ENCODE assay signal across 8 cellular contexts in the genomic region with DNA sequence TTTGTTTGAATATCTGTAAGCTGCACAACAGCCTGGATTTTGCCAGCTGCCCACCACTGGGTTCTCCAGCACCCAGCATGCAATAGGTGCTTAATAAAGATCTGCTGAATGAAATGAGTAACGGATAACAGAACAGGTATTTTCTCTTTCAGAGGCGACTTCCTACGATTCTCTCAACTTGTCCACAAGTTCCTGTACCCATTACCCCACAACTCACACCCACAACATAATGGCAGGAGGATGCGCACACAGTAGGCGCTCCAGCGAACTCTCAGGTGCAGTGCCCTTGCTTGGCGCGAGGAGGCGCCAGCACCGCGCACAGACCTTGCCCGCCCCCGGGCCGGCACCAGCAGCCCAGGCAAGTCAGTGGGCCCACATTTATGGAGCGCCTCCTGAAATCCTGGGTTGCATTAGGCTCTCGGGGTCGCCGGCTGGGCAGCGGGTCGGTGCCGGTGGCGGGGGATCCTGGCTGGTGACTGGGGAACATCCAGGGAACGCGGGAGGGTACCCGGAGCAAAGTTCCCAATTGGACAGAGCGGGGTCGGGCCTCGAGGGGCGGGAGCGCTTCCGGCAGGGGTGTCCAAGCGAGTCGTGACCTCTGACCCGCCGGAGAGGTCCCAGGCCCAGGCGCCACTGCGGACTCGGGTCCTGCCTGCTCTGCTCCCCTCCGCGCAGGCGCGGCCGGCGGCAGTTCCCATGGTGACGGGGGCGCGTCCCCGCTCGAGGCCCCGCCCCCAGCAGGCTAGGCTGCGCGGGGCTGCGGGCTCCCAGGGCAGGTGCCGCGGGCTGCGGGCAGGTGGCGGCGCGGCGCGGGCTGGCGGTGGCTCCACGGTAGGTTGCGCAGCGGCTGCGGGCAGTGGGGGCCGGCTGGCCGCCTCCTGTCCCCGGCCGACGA. TPM values are rescaled to one million over a fixed set of nuclear protein-coding genes. Genes with fewer than 3 reads are reported as not detected.
DNase-seq lines count a peak whose midpoint lies in the region; ATAC-seq and TF ChIP-seq lines count a peak whose summit lies in the region.

Gene KIAA1671 (plus strand): TSS at position 775 of the 895 bp plus-strand sequence. CDS start 75,284 bp downstream, outside the sequence.

- CTCF ChIA-PET in activated CD4-positive, alpha-beta memory T cell treated with anti-CD3 and anti-CD28 coated beads for 36 hours (lab: Charles Lee): interaction anchor here (0.9 to 11.0 kb wide), 11 partner anchors 11 to 129 kb away, joined by 3 to 210 read pairs (median 4); no protein-coding TSS in a partner anchor

- POLR2A ChIA-PET in activated CD4-positive, alpha-beta memory T cell treated with anti-CD3 and anti-CD28 coated beads for 36 hours (lab: Charles Lee): no interaction called here

- peak; percentile 81 for TF ChIP-seq POLR2A in right lobe of liver (IDR thresholded peaks at IDR 0.05)

- WGBS in right lobe of liver (ENCODE audit: insufficient coverage, low coverage, low lambda C conversion rate, missing lambda C conversion rate): 7% methylated on average over 11 of the region's 71 CpGs

- H3K27me3 Mint-ChIP-seq in activated CD4-positive, alpha-beta memory T cell treated with anti-CD3 and anti-CD28 coated beads for 36 hours: peaks cover 49% of the 10 kb centered on the region

- H3K9me3 Mint-ChIP-seq in activated CD4-positive, alpha-beta memory T cell treated with anti-CD3 and anti-CD28 coated beads for 36 hours: no peaks in the 10 kb centered on the region

- H3K27me3 ChIP-seq in GM06990 (replicated peaks; ENCODE audit: control insufficient read depth, insufficient read depth, low read length) (no peaks in the 10 kb centered on the region; the same call in none of the 2 replicates), dorsolateral prefrontal cortex (peaks cover 0 to 8% (median 0%) of the 10 kb centered on the region in 45 donors), right lobe of liver (no peaks in the 10 kb centered on the region)

- TF ChIP-seq CTCF in GM06990 (IDR thresholded peaks at IDR 0.05; ENCODE audit: insufficient read depth, low read length, poor library complexity, severe bottlenecking): peak; percentile 88
- TF ChIP-seq CTCF in dorsolateral prefrontal cortex (IDR thresholded peaks at IDR 0.05 in 54 of 56, conservative IDR thresholded peaks at IDR 0.05 in 2 of 56; ENCODE audit: low read depth in 1 of 56, partially characterized antibody in 56 of 56): peak; percentile 72 to 100 (median 95)
- peak; percentile 97 to 99 (median 98) for TF ChIP-seq CTCF in right lobe of liver (IDR thresholded peaks at IDR 0.05)

- peak within 1 kb of the TSS; percentile 0 for H3K27ac Mint-ChIP-seq in activated CD4-positive, alpha-beta memory T cell treated with anti-CD3 and anti-CD28 coated beads for 36 hours

- peak within 1 kb of the TSS in 57 of 59 donors; percentile 38 to 97 (median 84) for H3K27ac ChIP-seq in dorsolateral prefrontal cortex
- H3K27ac ChIP-seq in right lobe of liver: peak within 1 kb of the TSS; percentile 41 to 84 (median 66)

- H3K4me1 ChIP-seq in right lobe of liver: peaks cover 0 to 11% (median 4%) of the 10 kb centered on the region in 4 donors

- intact Hi-C loops in activated CD4-positive, alpha-beta memory T cell treated with anti-CD3 and anti-CD28 coated beads for 36 hours (cut with micrococcal nuclease): loop anchor here (1.0 kb wide), 3 partner anchors 42 to 96 kb away; no protein-coding TSS in a partner anchor
- intact Hi-C loops in dorsolateral prefrontal cortex (cut with DNase I): loop anchor here (2.0 to 5.0 kb wide), 2 partner anchors 35 to 97 kb away; no protein-coding TSS in a partner anchor
- intact Hi-C loops in right lobe of liver (cut with DNase I): loop anchor here (5.0 kb wide), 2 partner anchors 95 to 100 kb away; no protein-coding TSS in a partner anchor

- peak within 1 kb of the TSS; percentile 74 for H3K4me3 Mint-ChIP-seq in activated CD4-positive, alpha-beta memory T cell treated with anti-CD3 and anti-CD28 coated beads for 36 hours

- H3K9me3 ChIP-seq in right lobe of liver: no peaks in the 10 kb centered on the region

- no peaks in the 10 kb centered on the region for H3K36me3 ChIP-seq in GM06990 (ENCODE audit: control insufficient read depth, insufficient read depth, low read length)
- no peaks in the 10 kb centered on the region for H3K36me3 ChIP-seq in right lobe of liver

- ATAC-seq in HG03103 (IDR thresholded peaks at IDR 0.05; ENCODE audit: low read depth, unreplicated experiment) (peak; percentile 55), right lobe of liver (peak; percentile 90 to 95 (median 93)), GM19467 (IDR thresholded peaks at IDR 0.05; ENCODE audit: unreplicated experiment) (no peak)

- H3K36me3 Mint-ChIP-seq in activated CD4-positive, alpha-beta memory T cell treated with anti-CD3 and anti-CD28 coated beads for 36 hours: no peaks in the 10 kb centered on the region

- DNase-seq in GM06990 (ENCODE audit: extremely low read depth, insufficient read length) (peak; percentile 79), NCI-H748 treated with DMSO at 0.1 percent for 48 hours (lab: John Stamatoyannopoulos, UW) (peak; percentile 48), dorsolateral prefrontal cortex (peak; percentile 64 to 93 (median 82)), right lobe of liver (peak; percentile 95 to 97 (median 96))
- DNase-seq in activated CD4-positive, alpha-beta memory T cell treated with anti-CD3 and anti-CD28 coated beads for 36 hours: peak; percentile 89
- DNase-seq in stimulated activated CD4-positive, alpha-beta T cell treated with anti-CD3 and anti-CD28 coated beads, Interleukin-4, amount 100 ng/mL, for 1 hour: peak; percentile 88

- H3K4me1 Mint-ChIP-seq in activated CD4-positive, alpha-beta memory T cell treated with anti-CD3 and anti-CD28 coated beads for 36 hours (ENCODE audit: low read depth): peaks cover 14% of the 10 kb centered on the region

- H3K4me3 ChIP-seq in GM06990 (replicated peaks; ENCODE audit: low read depth, low read length) (peak within 1 kb of the TSS; percentile 54), dorsolateral prefrontal cortex (peak within 1 kb of the TSS; percentile 45 to 94 (median 80)), right lobe of liver (peak within 1 kb of the TSS; percentile 70 to 77 (median 74))

RNA-seq across cellular contexts. Expression of gene KIAA1671, which starts in this region (rescaled TPM):
- 1 to 10 TPM; 6.5 to 6.8 TPM for total RNA-seq in activated CD4-positive, alpha-beta memory T cell treated with anti-CD3 and anti-CD28 coated beads for 36 hours
- total RNA-seq in dorsolateral prefrontal cortex: 10 to 100 TPM; 27.6 to 81.6 (median 55.1) TPM
- total RNA-seq in right lobe of liver: 10 to 100 TPM; 31.1 to 56.6 (median 39.2) TPM
